Comparison of ENCODE assay signal across 17 cellular contexts in the genomic region with DNA sequence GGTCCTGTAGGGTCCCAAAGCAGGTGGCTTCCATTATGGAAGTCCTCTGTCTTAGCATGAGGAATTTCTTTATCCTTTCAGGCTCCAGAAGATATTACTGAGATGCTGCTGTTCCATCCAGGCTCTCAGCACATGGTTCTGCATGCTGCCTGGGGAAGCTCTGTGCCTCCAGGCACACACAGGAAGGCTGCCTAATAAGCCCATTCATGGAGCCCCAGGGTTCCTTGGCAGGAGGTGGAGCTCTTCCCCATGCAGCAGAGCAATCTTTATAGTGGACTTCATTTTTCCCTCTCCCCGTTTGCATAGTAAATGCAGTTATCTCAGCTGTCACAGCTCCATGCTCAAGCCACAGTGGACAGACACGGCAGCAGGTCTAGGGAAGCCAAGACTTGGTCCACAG. TPM values are rescaled to one million over a fixed set of nuclear protein-coding genes. Genes with fewer than 3 reads are reported as not detected.
"Had no signal": no experiment of that assay in that cellular context is flagged by ENCODE, and none has a peak within 500 bp of the region (broad histone marks: within the 10 kb centered on the region; RNA-seq: fewer than 3 reads in every experiment).

No MANE protein-coding gene starts in this region.

- H3K27ac ChIP-seq: colonic mucosa, hepatocyte, left ventricle myocardium inferior, right atrium auricular region, tibial nerve had no signal

- H3K9me3 ChIP-seq: colonic mucosa, left ventricle myocardium inferior, mucosa of descending colon, right atrium auricular region, tibial nerve had no signal

- H3K4me2 ChIP-seq: hepatocyte had no signal

- H3K27me3 ChIP-seq: colonic mucosa, hepatocyte, right atrium auricular region, tibial nerve had no signal

- H3K79me2 ChIP-seq: hepatocyte had no signal

- H3K4me1 Mint-ChIP-seq: activated CD4-positive, alpha-beta T cell treated with anti-CD3 and anti-CD28 coated beads, Interleukin-2, amount 10 ng/mL, durations not matched to agents 7 days and 5 days; memory B cell; stimulated activated memory B cell treated with anti-CD40 and anti-IgM and Interleukin-4, amounts not matched to agents 10 μg/mL and 1 μg/mL and 100 μg/mL, for 72 hours had no signal

- H3K36me3 ChIP-seq: colonic mucosa, right atrium auricular region had no signal

- H3K4me1 ChIP-seq: colonic mucosa, left ventricle myocardium inferior, tibial nerve had no signal

- H3K27me3 Mint-ChIP-seq: memory B cell had no signal

- H3K9me3 Mint-ChIP-seq: activated CD4-positive, alpha-beta T cell treated with anti-CD3 and anti-CD28 coated beads, Interleukin-2, amount 10 ng/mL, durations not matched to agents 7 days and 5 days; activated naive CD4-positive, alpha-beta T cell treated with anti-CD3 and anti-CD28 coated beads, Interleukin-2, amount 50 U/mL, for 72 hours; activated T-cell treated with anti-CD3 and anti-CD28 coated beads, Interleukin-2, amount 50 U/mL, for 72 hours; memory B cell; naive thymus-derived CD4-positive, alpha-beta T cell; stimulated activated memory B cell treated with anti-CD40 and anti-IgM and Interleukin-4, amounts not matched to agents 10 μg/mL and 1 μg/mL and 100 μg/mL, for 72 hours had no signal

- H3K36me3 Mint-ChIP-seq: activated naive CD4-positive, alpha-beta T cell treated with anti-CD3 and anti-CD28 coated beads, Interleukin-2, amount 50 U/mL, for 72 hours; memory B cell; naive thymus-derived CD4-positive, alpha-beta T cell; stimulated activated memory B cell treated with anti-CD40 and anti-IgM and Interleukin-4, amounts not matched to agents 10 μg/mL and 1 μg/mL and 100 μg/mL, for 72 hours had no signal

- H3K4me3 ChIP-seq: colonic mucosa, hepatocyte, left ventricle myocardium inferior, mucosa of descending colon, right atrium auricular region, tibial nerve had no signal

- H2AFZ ChIP-seq: hepatocyte had no signal

- H3K27ac Mint-ChIP-seq: activated CD4-positive, alpha-beta T cell treated with anti-CD3 and anti-CD28 coated beads, Interleukin-2, amount 10 ng/mL, durations not matched to agents 7 days and 5 days; activated T-cell treated with anti-CD3 and anti-CD28 coated beads, Interleukin-2, amount 50 U/mL, for 72 hours; memory B cell; naive thymus-derived CD4-positive, alpha-beta T cell; stimulated activated memory B cell treated with anti-CD40 and anti-IgM and Interleukin-4, amounts not matched to agents 10 μg/mL and 1 μg/mL and 100 μg/mL, for 72 hours had no signal

- H3K4me3 Mint-ChIP-seq: activated CD4-positive, alpha-beta T cell treated with anti-CD3 and anti-CD28 coated beads, Interleukin-2, amount 10 ng/mL, durations not matched to agents 7 days and 5 days; activated T-cell treated with anti-CD3 and anti-CD28 coated beads, Interleukin-2, amount 50 U/mL, for 72 hours; memory B cell; naive thymus-derived CD4-positive, alpha-beta T cell; stimulated activated memory B cell treated with anti-CD40 and anti-IgM and Interleukin-4, amounts not matched to agents 10 μg/mL and 1 μg/mL and 100 μg/mL, for 72 hours had no signal

- DNase-seq: activated CD4-positive, alpha-beta T cell treated with anti-CD3 and anti-CD28 coated beads, Interleukin-2, amount 10 ng/mL, durations not matched to agents 7 days and 5 days; activated CD8-positive, alpha-beta memory T cell treated with anti-CD3 and anti-CD28 coated beads, Interleukin-2, amount 50 U/mL, for 48 hours; activated gamma-delta T cell; activated T-cell treated with anti-CD3 and anti-CD28 coated beads, Interleukin-2, amount 50 U/mL, for 72 hours; colonic mucosa; left ventricle myocardium inferior; mucosa of descending colon; naive thymus-derived CD4-positive, alpha-beta T cell; nucleus accumbens; stimulated activated CD4-positive, alpha-beta T cell treated with anti-CD3 and anti-CD28 coated beads, Interleukin-2, amount 100 ng/mL, for 48 hours; T-helper 2 cell had no signal

RNA-seq across cellular contexts. Expression of gene BOC, which starts 57.6 kb away (rescaled TPM):
- total RNA-seq: activated CD4-positive, alpha-beta T cell treated with anti-CD3 and anti-CD28 coated beads, Interleukin-2, amount 10 ng/mL, durations not matched to agents 7 days and 5 days had no signal
- polyA plus RNA-seq: naive thymus-derived CD4-positive, alpha-beta T cell had no signal
